ENCODE assay signal across 8 cellular contexts in genomic region chr1:222644649-222645005, GRCh38. TPM values are rescaled to one million over a fixed set of nuclear protein-coding genes. Genes with fewer than 3 reads are reported as not detected.
A peak's percentile ranks its signal among the peaks of the same experiment; 100 is the strongest.
DNase-seq lines count a peak whose midpoint lies in the region; ATAC-seq and TF ChIP-seq lines count a peak whose summit lies in the region.

No MANE protein-coding gene starts in this region.

- H3K79me2 ChIP-seq in KMS-11 (ENCODE audit: insufficient read depth, low read depth) = no peaks in the 10 kb centered on the region

- no peak for TF ChIP-seq CTCF in Caco-2 (IDR thresholded peaks at IDR 0.05; ENCODE audit: insufficient read depth in 1 of 2, low read depth in 1 of 2, low read length in 1 of 2, severe bottlenecking in 1 of 2, unreplicated experiment in 1 of 2)
- no peak for TF ChIP-seq CTCF in KMS-11 (conservative IDR thresholded peaks at IDR 0.05; ENCODE audit: low read depth, low read length)
- TF ChIP-seq CTCF in cardiac fibroblast (IDR thresholded peaks at IDR 0.05; ENCODE audit: low read depth, low read length) = no peak

- H2AFZ ChIP-seq in KMS-11 (ENCODE audit: low read depth) (peak overlapping the region; percentile 85), mesenchymal stem cell (ENCODE audit: low read depth, low read length) (peak overlapping the region; percentile 98)

- peak overlapping the region; percentile 56 for H2BK15ac ChIP-seq in mesenchymal stem cell (ENCODE audit: low read depth, poor library complexity, severe bottlenecking)

- H3K9ac ChIP-seq in KMS-11 (peak overlapping the region; percentile 84), mesenchymal stem cell (ENCODE audit: low read length) (peak overlapping the region; percentile 98)

- H2BK12ac ChIP-seq in mesenchymal stem cell (ENCODE audit: low read length in 2 of 2) = no peak overlapping the region

- no peaks in the 10 kb centered on the region for H3K9me3 ChIP-seq in Caco-2
- no peaks in the 10 kb centered on the region for H3K9me3 ChIP-seq in mesenchymal stem cell (ENCODE audit: control insufficient read depth, low read length)

- H4K91ac ChIP-seq in mesenchymal stem cell (ENCODE audit: low read length) = peak overlapping the region; percentile 53

- peaks cover 17% of the 10 kb centered on the region for H3K36me3 Mint-ChIP-seq in Caco-2 (ENCODE audit: insufficient read depth, unreplicated experiment)

- H3K4me3 ChIP-seq in Caco-2 (ENCODE audit: low read depth, low read length) = peak overlapping the region; percentile 65
- peak overlapping the region; percentile 96 for H3K4me3 ChIP-seq in KMS-11 (IDR thresholded peaks at IDR 0.05; ENCODE audit: insufficient read depth, low read depth, low read length)
- peak overlapping the region; percentile 82 to 92 for H3K4me3 ChIP-seq in cardiac fibroblast (replicated peaks in 1 of 2; ENCODE audit: low read depth in 2 of 2, low read length in 2 of 2)
- peak overlapping the region; percentile 83 to 98 for H3K4me3 ChIP-seq in mesenchymal stem cell (ENCODE audit: insufficient read depth in 1 of 2, low read depth in 1 of 2, low read length in 2 of 2)

- H3K4ac ChIP-seq in mesenchymal stem cell (ENCODE audit: low read depth in 1 of 2, low read length in 2 of 2) = peak overlapping the region; percentile 70 to 89

- H3K23ac ChIP-seq in mesenchymal stem cell (ENCODE audit: low read length in 2 of 2) = no peak overlapping the region

- 0 out of 2 replicates have a peak, but pooled peaks cover 5% of the 10 kb centered on the region for H3K4me1 ChIP-seq in Caco-2
- H3K4me1 ChIP-seq in KMS-11 (ENCODE audit: low read depth, poor library complexity, severe bottlenecking) = peaks cover 18% of the 10 kb centered on the region
- H3K4me1 ChIP-seq in mesenchymal stem cell (ENCODE audit: control insufficient read depth, insufficient read depth, low read depth, low read length) = no peaks in the 10 kb centered on the region

- H3K27me3 ChIP-seq in Caco-2 (replicated peaks; ENCODE audit: control insufficient read depth, insufficient read depth, low read length) = no peaks in the 10 kb centered on the region
- H3K27me3 ChIP-seq in KMS-11 (ENCODE audit: insufficient read depth, low read depth) = no peaks in the 10 kb centered on the region
- no peaks in the 10 kb centered on the region for H3K27me3 ChIP-seq in mesenchymal stem cell (ENCODE audit: control insufficient read depth in 1 of 2, insufficient read depth in 1 of 2, low read length in 2 of 2)

- H3K27ac ChIP-seq in KMS-11 (peak overlapping the region; percentile 83), mesenchymal stem cell (ENCODE audit: low read length, poor library complexity, severe bottlenecking) (peak overlapping the region; percentile 71)

- H4K20me1 ChIP-seq in KMS-11 (ENCODE audit: insufficient read depth) = no peaks in the 10 kb centered on the region

- H2BK5ac ChIP-seq in mesenchymal stem cell (ENCODE audit: low read depth, low read length, poor library complexity, severe bottlenecking) = no peak overlapping the region

- CTCF ChIA-PET in Caco-2 (lab: Charles Lee) = interaction anchor here (1.0 kb wide), 1 partner anchor 10 kb away, joined by 4 read pairs; no protein-coding TSS in a partner anchor

- no peak overlapping the region for H2BK120ac ChIP-seq in mesenchymal stem cell (ENCODE audit: low read depth, low read length)

- in situ Hi-C loops in KBM-7 (cut with MboI; ENCODE audit: low pct_unique_long_range_greater_than_20kb, low sequenced_read_pairs) = loop anchor here (25.0 kb wide), 1 partner anchor 182 kb away; no protein-coding TSS in a partner anchor

- BruUV-seq in Caco-2 (replicated peaks; lab: Mats Ljungman, UMichigan) = TSS peak; percentile 57

- H3K14ac ChIP-seq in mesenchymal stem cell (ENCODE audit: low read length in 2 of 2) = peak overlapping the region in 1 of 2 experiments; percentile 45

- intact Hi-C loops in Caco-2 (cut with micrococcal nuclease; ENCODE audit: unreplicated experiment) = loop anchor here (1.0 to 2.0 kb wide), 4 partner anchors 26 to 179 kb away; partner anchors contain the start of genes MIA3 and TAF1A

- H3K9me3 Mint-ChIP-seq in Caco-2 (ENCODE audit: unreplicated experiment) = no peaks in the 10 kb centered on the region

- POLR2A ChIA-PET in Caco-2 (lab: Charles Lee) = interaction anchor here (0.6 to 1.6 kb wide), 3 partner anchors 10 to 68 kb away, joined by 3 to 9 read pairs (median 6); partner anchors contain the start of gene TAF1A

- no peak for DNase-seq in Caco-2
- peak in 1 of 2 donors; percentile 33 for DNase-seq in cardiac fibroblast (ENCODE audit: low read depth in 2 of 2)
- DNase-seq in mesenchymal stem cell = no peak
- DNase-seq in KBM-7 = no peak
- DNase-seq in stimulated activated CD4-positive, alpha-beta T cell treated with anti-CD3 and anti-CD28 coated beads, Interleukin-1b, Interleukin-23, amount 100 ng/mL, for 48 hours = no peak
- no peak for DNase-seq in OCI-M1 (lab: John Stamatoyannopoulos, UW)

- no peaks in the 10 kb centered on the region for H3K27me3 Mint-ChIP-seq in Caco-2 (ENCODE audit: insufficient read depth, unreplicated experiment)

- peak overlapping the region; percentile 79 for H3K4me3 Mint-ChIP-seq in Caco-2 (ENCODE audit: unreplicated experiment)

- peak overlapping the region; percentile 8 for H2AK5ac ChIP-seq in mesenchymal stem cell (ENCODE audit: low read length, severe bottlenecking)

- no peaks in the 10 kb centered on the region for H3K36me3 ChIP-seq in Caco-2 (ENCODE audit: control insufficient read depth, insufficient read depth, low read length)
- no peaks in the 10 kb centered on the region for H3K36me3 ChIP-seq in KMS-11 (ENCODE audit: insufficient read depth)
- H3K36me3 ChIP-seq in mesenchymal stem cell (ENCODE audit: control insufficient read depth in 1 of 2, insufficient read depth in 2 of 2, low read depth in 1 of 2, low read length in 2 of 2) = peaks cover 11 to 62% of the 10 kb centered on the region in 2 experiments

- H4K8ac ChIP-seq in mesenchymal stem cell (ENCODE audit: low read length) = peak overlapping the region; percentile 88

- H3K18ac ChIP-seq in mesenchymal stem cell (ENCODE audit: low read depth in 1 of 2, low read length in 2 of 2) = peak overlapping the region; percentile 46 to 78

- H3K27ac Mint-ChIP-seq in Caco-2 (ENCODE audit: unreplicated experiment) = peak overlapping the region; percentile 92

- H3K79me1 ChIP-seq in mesenchymal stem cell (replicated peaks; ENCODE audit: low read length, poor library complexity, severe bottlenecking) = peaks cover 11% of the 10 kb centered on the region

- no peaks in the 10 kb centered on the region for H3K4me1 Mint-ChIP-seq in Caco-2 (ENCODE audit: low read depth, unreplicated experiment)

- H3K4me2 ChIP-seq in KMS-11 (peak overlapping the region; percentile 81), mesenchymal stem cell (ENCODE audit: low read length, poor library complexity, severe bottlenecking) (peak overlapping the region; percentile 81)

- no peak for ATAC-seq in GM18909 (IDR thresholded peaks at IDR 0.05; ENCODE audit: poor library complexity, unreplicated experiment)

- WGBS in mesenchymal stem cell = 15% methylated on average over 5 of the region's 5 CpGs

RNA-seq across cellular contexts. Expression of gene MIA3, which starts 26.7 kb away (rescaled TPM):
- total RNA-seq in Caco-2 (2022) = 53.4 and 56.0 TPM in 2 replicates
- polyA plus RNA-seq in mesenchymal stem cell (2013, experiment 1 of 2) = 38.5 TPM
- 33.4 TPM for polyA plus RNA-seq in mesenchymal stem cell (2013, experiment 2 of 2)

RNA-seq across cellular contexts. Expression of gene TAF1A, which starts 54.9 kb away (rescaled TPM):
- total RNA-seq in Caco-2 (2022) = 14.8 and 15.9 TPM in 2 replicates
- 2.9 TPM for polyA plus RNA-seq in mesenchymal stem cell (2013, experiment 1 of 2)
- 3.6 TPM for polyA plus RNA-seq in mesenchymal stem cell (2013, experiment 2 of 2)
